In genomic region chr11:66292543-66293332, GRCh38 we compare ENCODE assay signal across 15 cellular contexts. TPM values are rescaled to one million over a fixed set of nuclear protein-coding genes. Genes with fewer than 3 reads are reported as not detected.
DNase-seq lines count a peak whose midpoint lies in the region; ATAC-seq lines count a peak whose summit lies in the region.
"Had no signal": no experiment of that assay in that cellular context is flagged by ENCODE, and none has a peak within 500 bp of the region (broad histone marks: within the 10 kb centered on the region; RNA-seq: fewer than 3 reads in every experiment).

No MANE protein-coding gene starts in this region.

- peaks cover 75% of the 10 kb centered on the region for H3K27me3 Mint-ChIP-seq in activated naive CD4-positive, alpha-beta T cell treated with anti-CD3 and anti-CD28 coated beads, Interleukin-2, amount 10 ng/mL, durations not matched to agents 7 days and 5 days
- H3K27me3 Mint-ChIP-seq in activated T-helper 17 cell treated with anti-CD3 and anti-CD28 coated beads, Interleukin-2, amount 50 U/mL, for 72 hours, result peaks cover 10% of the 10 kb centered on the region
- peaks cover 11 to 21% (median 17%) of the 10 kb centered on the region in 3 donors for H3K27me3 Mint-ChIP-seq in immature natural killer cell (ENCODE audit: low read depth in 3 of 3)

- peak overlapping the region; percentile 100 for H3K27ac ChIP-seq in substantia nigra (ENCODE audit: low read depth, low read length, poor library complexity, severe bottlenecking)
- H3K27ac ChIP-seq: colonic mucosa, GM23248 had no signal

- no peaks in the 10 kb centered on the region for H3K36me3 Mint-ChIP-seq in activated naive CD4-positive, alpha-beta T cell treated with anti-CD3 and anti-CD28 coated beads, Interleukin-2, amount 10 ng/mL, durations not matched to agents 7 days and 5 days
- H3K36me3 Mint-ChIP-seq in activated T-helper 17 cell treated with anti-CD3 and anti-CD28 coated beads, Interleukin-2, amount 50 U/mL, for 72 hours (ENCODE audit: low read depth), result no peaks in the 10 kb centered on the region
- peaks cover 0 to 4% (median 3%) of the 10 kb centered on the region in 3 donors for H3K36me3 Mint-ChIP-seq in immature natural killer cell

- H3K4me3 Mint-ChIP-seq in activated naive CD4-positive, alpha-beta T cell treated with anti-CD3 and anti-CD28 coated beads, Interleukin-2, amount 10 ng/mL, durations not matched to agents 7 days and 5 days, result peak overlapping the region; percentile 26
- H3K4me3 Mint-ChIP-seq in activated T-helper 17 cell treated with anti-CD3 and anti-CD28 coated beads, Interleukin-2, amount 50 U/mL, for 72 hours, result peak overlapping the region; percentile 35
- H3K4me3 Mint-ChIP-seq in immature natural killer cell, result peak overlapping the region in 4 of 5 donors; percentile 18 to 61 (median 40)

- H3K9me3 Mint-ChIP-seq in activated naive CD4-positive, alpha-beta T cell treated with anti-CD3 and anti-CD28 coated beads, Interleukin-2, amount 10 ng/mL, durations not matched to agents 7 days and 5 days, result no peaks in the 10 kb centered on the region
- H3K9me3 Mint-ChIP-seq in activated T-helper 17 cell treated with anti-CD3 and anti-CD28 coated beads, Interleukin-2, amount 50 U/mL, for 72 hours, result no peaks in the 10 kb centered on the region
- H3K9me3 Mint-ChIP-seq in immature natural killer cell, result peaks cover 0 to 2% (median 0%) of the 10 kb centered on the region in 6 donors

- CTCF ChIA-PET in activated naive CD4-positive, alpha-beta T cell treated with anti-CD3 and anti-CD28 coated beads, Interleukin-2, amount 10 ng/mL, durations not matched to agents 7 days and 5 days (lab: Charles Lee), result no interaction called here

- no peak for ATAC-seq in activated T-helper 17 cell treated with anti-CD3 and anti-CD28 coated beads, Interleukin-2, amount 50 U/mL, for 72 hours (replicated peaks)
- no peak for ATAC-seq in GM18498 (IDR thresholded peaks at IDR 0.05; ENCODE audit: unreplicated experiment)

- DNase-seq in activated naive CD4-positive, alpha-beta T cell treated with anti-CD3 and anti-CD28 coated beads, Interleukin-2, amount 10 ng/mL, durations not matched to agents 7 days and 5 days, result no peak
- DNase-seq in activated naive CD4-positive, alpha-beta T cell treated with Interleukin-2 at 50 U/mL for 16 hours, result no peak
- DNase-seq in immature natural killer cell, result no peak
- DNase-seq in substantia nigra (lab: John Stamatoyannopoulos, UW), result peak in 4 of 49 donors; percentile 26 to 49 (median 37)
- no peak for DNase-seq in central memory CD4-positive, alpha-beta T cell
- no peak for DNase-seq in NCI-H1417 treated with DMSO at 0.1 percent for 48 hours (lab: John Stamatoyannopoulos, UW)
- DNase-seq: AML-193, colonic mucosa, GM23248, MG63, midbrain, small intestine, SW 1271 had no signal

- H3K27ac Mint-ChIP-seq in activated naive CD4-positive, alpha-beta T cell treated with anti-CD3 and anti-CD28 coated beads, Interleukin-2, amount 10 ng/mL, durations not matched to agents 7 days and 5 days, result peak overlapping the region; percentile 46
- H3K27ac Mint-ChIP-seq in activated T-helper 17 cell treated with anti-CD3 and anti-CD28 coated beads, Interleukin-2, amount 50 U/mL, for 72 hours, result no peak overlapping the region
- no peak overlapping the region for H3K27ac Mint-ChIP-seq in immature natural killer cell

- peaks cover 35% of the 10 kb centered on the region for H3K4me1 Mint-ChIP-seq in activated naive CD4-positive, alpha-beta T cell treated with anti-CD3 and anti-CD28 coated beads, Interleukin-2, amount 10 ng/mL, durations not matched to agents 7 days and 5 days
- peaks cover 8% of the 10 kb centered on the region for H3K4me1 Mint-ChIP-seq in activated T-helper 17 cell treated with anti-CD3 and anti-CD28 coated beads, Interleukin-2, amount 50 U/mL, for 72 hours
- peaks cover 28 to 32% of the 10 kb centered on the region in 2 donors for H3K4me1 Mint-ChIP-seq in immature natural killer cell

RNA-seq across cellular contexts. Expression of gene TMEM151A, which starts 1.0 kb away (rescaled TPM):
- total RNA-seq in activated T-helper 17 cell treated with anti-CD3 and anti-CD28 coated beads, Interleukin-2, amount 50 U/mL, for 72 hours, result not detected
- polyA plus RNA-seq in immature natural killer cell, result not detected

RNA-seq across cellular contexts. Expression of gene YIF1A, which starts 3.8 kb away (rescaled TPM):
- 10 to 100 TPM; 41.2 to 68.3 TPM for total RNA-seq in activated T-helper 17 cell treated with anti-CD3 and anti-CD28 coated beads, Interleukin-2, amount 50 U/mL, for 72 hours
- 10 to 100 TPM; 55.7 to 85.2 (median 62.1) TPM for polyA plus RNA-seq in immature natural killer cell

RNA-seq across cellular contexts. Expression of gene CNIH2, which starts 14.8 kb away (rescaled TPM):
- total RNA-seq in activated T-helper 17 cell treated with anti-CD3 and anti-CD28 coated beads, Interleukin-2, amount 50 U/mL, for 72 hours, result 1 to 10 TPM; 3.9 to 5.0 TPM
- polyA plus RNA-seq in immature natural killer cell, result not detected

RNA-seq across cellular contexts. Expression of gene CD248, which starts 24.1 kb away (rescaled TPM):
- total RNA-seq in activated T-helper 17 cell treated with anti-CD3 and anti-CD28 coated beads, Interleukin-2, amount 50 U/mL, for 72 hours, result not detected
- not detected for polyA plus RNA-seq in immature natural killer cell

RNA-seq across cellular contexts. Expression of gene RAB1B, which starts 24.3 kb away (rescaled TPM):
- total RNA-seq in activated T-helper 17 cell treated with anti-CD3 and anti-CD28 coated beads, Interleukin-2, amount 50 U/mL, for 72 hours, result 100 to 1,000 TPM; 116 to 178 TPM
- 10 to 100 TPM; 22.9 to 33.2 (median 25.8) TPM for polyA plus RNA-seq in immature natural killer cell
